In the genomic region with DNA sequence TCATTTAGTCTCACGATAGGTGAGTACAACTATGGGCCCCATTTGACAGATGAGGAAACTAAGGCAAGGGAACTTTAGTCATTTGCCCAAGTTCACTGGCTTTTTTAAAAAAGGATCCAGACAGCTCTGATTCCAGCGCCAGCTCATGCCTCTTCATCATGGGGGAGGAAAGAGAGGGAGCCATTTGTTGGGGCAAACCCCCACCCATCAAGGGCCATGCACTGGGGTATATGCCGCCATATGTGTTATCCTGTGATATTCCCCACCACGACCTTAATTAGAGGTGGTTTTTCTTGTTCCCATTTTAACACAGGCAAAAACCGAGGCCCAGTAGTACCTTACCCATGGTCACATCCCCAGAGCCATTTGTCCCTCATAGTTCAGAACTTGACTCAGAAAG, we compare ENCODE assay signal across 12 cellular contexts. TPM values are rescaled to one million over a fixed set of nuclear protein-coding genes. Genes with fewer than 3 reads are reported as not detected.
DNase-seq lines count a peak whose midpoint lies in the region; ATAC-seq and TF ChIP-seq lines count a peak whose summit lies in the region.
"Had no signal": no experiment of that assay in that cellular context is flagged by ENCODE, and none has a peak within 500 bp of the region (broad histone marks: within the 10 kb centered on the region; RNA-seq: fewer than 3 reads in every experiment).

No MANE protein-coding gene starts in this region.

- no peak for TF ChIP-seq EP300 in esophagus muscularis mucosa (IDR thresholded peaks at IDR 0.05)

- peaks cover 3 to 81% (median 57%) of the 10 kb centered on the region in 12 donors for H3K4me1 ChIP-seq in heart left ventricle
- peaks cover 62 to 75% (median 66%) of the 10 kb centered on the region in 4 donors for H3K4me1 ChIP-seq in esophagus muscularis mucosa
- H3K4me1 ChIP-seq in osteoblast (ENCODE audit: insufficient read depth, low read length) = peaks cover 14% of the 10 kb centered on the region
- H3K4me1 ChIP-seq in urinary bladder (ENCODE audit: insufficient read depth) = no peaks in the 10 kb centered on the region

- H3K36me3 ChIP-seq in heart left ventricle (peaks cover 0 to 48% (median 35%) of the 10 kb centered on the region in 9 donors), esophagus muscularis mucosa (peaks cover 12 to 48% (median 42%) of the 10 kb centered on the region in 4 donors), osteoblast (ENCODE audit: insufficient read depth, low read length) (peaks cover 31% of the 10 kb centered on the region), urinary bladder (ENCODE audit: insufficient read depth) (no peaks in the 10 kb centered on the region)

- WGBS in heart left ventricle, 4 donors = 76 to 93% (median 87%) methylated on average over 5 of the region's 5 CpGs
- 91% methylated on average over 5 of the region's 5 CpGs for WGBS in esophagus muscularis mucosa
- WGBS in urinary bladder = 78% methylated on average over 5 of the region's 5 CpGs

- H3K79me2 ChIP-seq in osteoblast (ENCODE audit: insufficient read depth, low read length) = no peaks in the 10 kb centered on the region

- no peak for DNase-seq in heart left ventricle
- DNase-seq in left ventricle myocardium superior = no peak
- no peak for DNase-seq in esophagus muscularis mucosa (ENCODE audit: extremely low spot score)
- peak; percentile 82 for DNase-seq in osteoblast (ENCODE audit: insufficient read length, low spot score, missing footprints)
- no peak for DNase-seq in stimulated activated CD4-positive, alpha-beta T cell treated with anti-CD3 and anti-CD28 coated beads, Interleukin-12 subunit alpha, Interleukin-12 subunit beta, amount 100 ng/mL, for 4 hours
- DNase-seq: activated T-cell treated with anti-CD3 and anti-CD28 coated beads for 4 hours, GDM1, NCI-H2029 treated with DMSO at 0.1 percent for 48 hours, T-helper 9 cell had no signal

- H2AFZ ChIP-seq in osteoblast (ENCODE audit: low read length) = no peak overlapping the region

- TF ChIP-seq CTCF in heart left ventricle (IDR thresholded peaks at IDR 0.05) (no peak), esophagus muscularis mucosa (IDR thresholded peaks at IDR 0.05) (no peak), osteoblast (IDR thresholded peaks at IDR 0.05; ENCODE audit: extremely low read depth, low read depth, low read length) (no peak)

- TF ChIP-seq POLR2A in heart left ventricle (IDR thresholded peaks at IDR 0.05) = no peak
- no peak for TF ChIP-seq POLR2A in esophagus muscularis mucosa (IDR thresholded peaks at IDR 0.05; ENCODE audit: low read depth)

- no peak for ATAC-seq in heart left ventricle
- no peak for ATAC-seq in left ventricle myocardium superior
- ATAC-seq in HG03520 (IDR thresholded peaks at IDR 0.05; ENCODE audit: unreplicated experiment) = no peak
- no peak for ATAC-seq in GM19463 (IDR thresholded peaks at IDR 0.05; ENCODE audit: unreplicated experiment)

- no peak overlapping the region for H3K4me2 ChIP-seq in osteoblast (ENCODE audit: insufficient read depth, low read length)

- no peaks in the 10 kb centered on the region for H3K27me3 ChIP-seq in heart left ventricle
- no peaks in the 10 kb centered on the region for H3K27me3 ChIP-seq in esophagus muscularis mucosa
- no peaks in the 10 kb centered on the region for H3K27me3 ChIP-seq in osteoblast (ENCODE audit: insufficient read depth, low read length)

- H3K27ac ChIP-seq in heart left ventricle = peak overlapping the region; percentile 75 to 93 (median 88)
- H3K27ac ChIP-seq in esophagus muscularis mucosa (replicated peaks in 1 of 4) = peak overlapping the region; percentile 70 to 89 (median 82)
- no peak overlapping the region for H3K27ac ChIP-seq in osteoblast (ENCODE audit: low read depth, low read length)
- H3K27ac ChIP-seq in urinary bladder (ENCODE audit: low read depth) = peak overlapping the region; percentile 23

- H3K4me3 ChIP-seq in heart left ventricle (peak overlapping the region in 1 of 12 donors; percentile 23), esophagus muscularis mucosa (no peak overlapping the region), osteoblast (ENCODE audit: insufficient read depth, low read length) (no peak overlapping the region), urinary bladder (ENCODE audit: low read depth, low read length) (no peak overlapping the region)

- intact Hi-C loops in heart left ventricle (cut with DNase I) = loop anchor here in 2 of 10 donors (5.0 to 10.0 kb wide), 3 partner anchors 33 to 73 kb away; a partner anchor contains a TSS
- intact Hi-C loops in left ventricle myocardium superior (cut with micrococcal nuclease) = no loop called here
- intact Hi-C loops in esophagus muscularis mucosa (cut with DNase I) = loop anchor here (5.0 kb wide), 1 partner anchor 43 kb away; a partner anchor contains a TSS

- no peaks in the 10 kb centered on the region for H3K9me3 ChIP-seq in heart left ventricle
- no peaks in the 10 kb centered on the region for H3K9me3 ChIP-seq in esophagus muscularis mucosa
- H3K9me3 ChIP-seq in osteoblast (ENCODE audit: low read depth, low read length) = no peaks in the 10 kb centered on the region

- peaks cover 5% of the 10 kb centered on the region for H4K20me1 ChIP-seq in osteoblast (ENCODE audit: insufficient read depth, low read length)

RNA-seq across cellular contexts. Expression of a gene that starts 0.6 kb away (rescaled TPM):
- total RNA-seq in heart left ventricle (1 to 10 TPM in 6 of 9 donors, under 1 TPM in 3; 0.52 to 4.7 (median 1.2) TPM), left ventricle myocardium superior (0.67 TPM), esophagus muscularis mucosa (1 to 10 TPM in 3 of 4 donors, under 1 TPM in 1; 0.42 to 4.5 (median 3.9) TPM), osteoblast (0.36 TPM in 1 of 2 replicates, not detected in the other), urinary bladder (1.6 TPM)
- polyA plus RNA-seq in heart left ventricle (1 to 10 TPM in 1 of 2 donors, under 1 TPM in 1; 1.00 to 1.8 TPM), urinary bladder (19.3 TPM)

RNA-seq across cellular contexts. Expression of a gene that starts 9.8 kb away (rescaled TPM):
- total RNA-seq in heart left ventricle (100 to 1,000 TPM in 2 of 9 donors, 10 to 100 TPM in 7; 51.6 to 127 (median 58.0) TPM), left ventricle myocardium superior (47.7 TPM), esophagus muscularis mucosa (100 to 1,000 TPM; 104 to 169 (median 144) TPM), osteoblast (85.7 and 97.0 TPM in 2 replicates), urinary bladder (75.9 TPM)
- polyA plus RNA-seq in heart left ventricle (100 to 1,000 TPM in 1 of 2 donors, 10 to 100 TPM in 1; 58.6 to 150 TPM), urinary bladder (139 TPM)

RNA-seq across cellular contexts. Expression of a gene that starts 10.2 kb away (rescaled TPM):
- total RNA-seq in heart left ventricle (10 to 100 TPM; 53.8 to 78.7 (median 72.5) TPM), left ventricle myocardium superior (67.1 TPM), esophagus muscularis mucosa (10 to 100 TPM; 40.3 to 74.1 (median 56.5) TPM), osteoblast (23.2 and 24.2 TPM in 2 replicates), urinary bladder (24.6 TPM)
- polyA plus RNA-seq in heart left ventricle (100 to 1,000 TPM in 1 of 2 donors, 10 to 100 TPM in 1; 54.6 to 146 TPM), urinary bladder (92.7 TPM)

RNA-seq across cellular contexts. Expression of a gene that starts 32.1 kb away (rescaled TPM):
- total RNA-seq in heart left ventricle = 100 to 1,000 TPM in 7 of 9 donors, 10 to 100 TPM in 2; 89.1 to 173 (median 126) TPM
- 100 to 1,000 TPM in 1 of 2 donors, 10 to 100 TPM in 1; 41.8 to 208 TPM for polyA plus RNA-seq in heart left ventricle
- 109 TPM for total RNA-seq in left ventricle myocardium superior
- 100 to 1,000 TPM; 131 to 238 (median 197) TPM for total RNA-seq in esophagus muscularis mucosa
- 155 and 187 TPM in 2 replicates for total RNA-seq in osteoblast
- 127 TPM for total RNA-seq in urinary bladder
- polyA plus RNA-seq in urinary bladder = 180 TPM

RNA-seq across cellular contexts. Expression of a gene that starts 43.2 kb away (rescaled TPM):
- total RNA-seq in heart left ventricle (100 to 1,000 TPM; 126 to 278 (median 139) TPM), left ventricle myocardium superior (139 TPM), esophagus muscularis mucosa (100 to 1,000 TPM; 257 to 300 (median 270) TPM), osteoblast (301 and 315 TPM in 2 replicates), urinary bladder (206 TPM)
- polyA plus RNA-seq in heart left ventricle (100 to 1,000 TPM in 1 of 2 donors, 10 to 100 TPM in 1; 64.9 to 223 TPM), urinary bladder (256 TPM)
